8 cellular contexts compared by ENCODE assay signal in genomic region chr1:36304970-36305914, GRCh38. TPM values are rescaled to one million over a fixed set of nuclear protein-coding genes. Genes with fewer than 3 reads are reported as not detected.
DNase-seq lines count a peak whose midpoint lies in the region; ATAC-seq and TF ChIP-seq lines count a peak whose summit lies in the region.

No MANE protein-coding gene starts in this region.

- peak overlapping the region; percentile 29 for H3K27ac ChIP-seq in CD4-positive, alpha-beta T cell (ENCODE audit: low read depth, low read length)
- H3K27ac ChIP-seq in PC-9: peak overlapping the region; percentile 57
- peak overlapping the region; percentile 90 for H3K27ac ChIP-seq in colonic mucosa
- H3K27ac ChIP-seq in neutrophil: peak overlapping the region; percentile 80

- POLR2A ChIA-PET in CD4-positive, alpha-beta T cell (lab: Charles Lee): interaction anchor here (0.8 to 2.2 kb wide), 10 partner anchors 15 to 156 kb away, joined by 3 to 19 read pairs (median 7); partner anchors contain the start of genes EVA1B, STK40, THRAP3 and TRAPPC3
- POLR2A ChIA-PET in PC-9 (lab: Charles Lee; ENCODE audit: unreplicated experiment): interaction anchor here (0.6 kb wide), 2 partner anchors 19 to 61 kb away, joined by 3 to 4 read pairs; no protein-coding TSS in a partner anchor

- H3K9me3 ChIP-seq in CD4-positive, alpha-beta T cell (ENCODE audit: control insufficient read depth, low read length): no peaks in the 10 kb centered on the region
- H3K9me3 ChIP-seq in PC-9 (ENCODE audit: insufficient read depth, low read depth) (no peaks in the 10 kb centered on the region), colonic mucosa (no peaks in the 10 kb centered on the region), neutrophil (no peaks in the 10 kb centered on the region)

- CTCF ChIA-PET in CD4-positive, alpha-beta T cell (lab: Charles Lee): interaction anchor here (1.3 to 1.9 kb wide), 4 partner anchors 18 to 156 kb away, joined by 3 to 13 read pairs (median 6); partner anchors contain the start of genes EVA1B and TRAPPC3
- CTCF ChIA-PET in PC-9 (lab: Charles Lee): interaction anchor here (0.6 kb wide), 1 partner anchor 328 kb away, joined by 6 read pairs; no protein-coding TSS in a partner anchor

- peak overlapping the region; percentile 78 for H3K4me2 ChIP-seq in PC-9

- H3F3A ChIP-seq in PC-9 (ENCODE audit: insufficient read depth, low read depth): peaks cover 47% of the 10 kb centered on the region

- H3K27me3 Mint-ChIP-seq in CD4-positive, alpha-beta T cell: no peaks in the 10 kb centered on the region

- peak overlapping the region; percentile 77 for H3K4me3 Mint-ChIP-seq in CD4-positive, alpha-beta T cell

- no peak for ATAC-seq in CD4-positive, alpha-beta T cell (ENCODE audit: poor library complexity)
- no peak for ATAC-seq in HG02678 (IDR thresholded peaks at IDR 0.05; ENCODE audit: unreplicated experiment)

- no peaks in the 10 kb centered on the region for H3K9me3 Mint-ChIP-seq in CD4-positive, alpha-beta T cell

- H3K27me3 ChIP-seq in CD4-positive, alpha-beta T cell (ENCODE audit: control insufficient read depth, insufficient read depth, low read length): no peaks in the 10 kb centered on the region
- H3K27me3 ChIP-seq in PC-9 (ENCODE audit: insufficient read depth, low read depth) (no peaks in the 10 kb centered on the region), colonic mucosa (no peaks in the 10 kb centered on the region), neutrophil (no peaks in the 10 kb centered on the region)

- H3K4me1 ChIP-seq in PC-9 (replicated peaks; ENCODE audit: insufficient read depth): peaks cover 25% of the 10 kb centered on the region
- peaks cover 4% of the 10 kb centered on the region for H3K4me1 ChIP-seq in colonic mucosa
- H3K4me1 ChIP-seq in neutrophil (ENCODE audit: control insufficient read depth in 1 of 2, insufficient read depth in 1 of 2, low read depth in 1 of 2, low read length in 1 of 2): peaks cover 40 to 44% of the 10 kb centered on the region in 2 experiments

- H3K36me3 ChIP-seq in PC-9 (ENCODE audit: low read depth) (peaks cover 24% of the 10 kb centered on the region), colonic mucosa (peaks cover 11% of the 10 kb centered on the region), neutrophil (peaks cover 39% of the 10 kb centered on the region)

- no peaks in the 10 kb centered on the region for H3K9me2 ChIP-seq in PC-9 (ENCODE audit: insufficient read depth)

- peaks cover 16% of the 10 kb centered on the region for H3K4me1 Mint-ChIP-seq in CD4-positive, alpha-beta T cell (ENCODE audit: low read depth)

- intact Hi-C loops in CD4-positive, alpha-beta T cell (cut with DNase I, micrococcal nuclease): loop anchor here (5.0 kb wide), 4 partner anchors 47 to 153 kb away; no protein-coding TSS in a partner anchor
- intact Hi-C loops in PC-9 (cut with micrococcal nuclease; ENCODE audit: unreplicated experiment): loop anchor here (10.0 kb wide), 1 partner anchor 80 kb away; the partner anchor contains the start of gene STK40
- intact Hi-C loops in colonic mucosa (cut with DNase I): no loop called here

- peaks cover 53% of the 10 kb centered on the region for H3K36me3 Mint-ChIP-seq in CD4-positive, alpha-beta T cell (ENCODE audit: low read depth)

- peaks cover 19% of the 10 kb centered on the region for H3K79me2 ChIP-seq in PC-9 (ENCODE audit: low read depth)

- peak overlapping the region; percentile 64 for H3K27ac Mint-ChIP-seq in CD4-positive, alpha-beta T cell

- H4K20me1 ChIP-seq in PC-9 (ENCODE audit: insufficient read depth): no peaks in the 10 kb centered on the region

- H3K9ac ChIP-seq in colonic mucosa (ENCODE audit: low read depth in 2 of 2, low read length in 2 of 2): peak overlapping the region in 1 of 2 donors; percentile 19

- BruUV-seq in PC-9 (replicated peaks; lab: Mats Ljungman, UMichigan): TSS peak; percentile 82

- peak overlapping the region; percentile 68; the same call in 1 of the 2 replicates for H3K4me3 ChIP-seq in PC-9
- no peak overlapping the region for H3K4me3 ChIP-seq in colonic mucosa
- no peak overlapping the region for H3K4me3 ChIP-seq in neutrophil (ENCODE audit: low read depth in 1 of 2, low read length in 1 of 2)

- DNase-seq in CD4-positive, alpha-beta T cell: no peak
- DNase-seq in PC-9 (no peak), colonic mucosa (peak; percentile 27), NCI-H1092 (lab: John Stamatoyannopoulos, UW) (no peak), NK-92 (lab: John Stamatoyannopoulos, UW; ENCODE audit: unreplicated experiment) (no peak), DMS 273 (lab: John Stamatoyannopoulos, UW; ENCODE audit: unreplicated experiment) (no peak)

- TF ChIP-seq CTCF in CD4-positive, alpha-beta T cell (IDR thresholded peaks at IDR 0.05): no peak
- TF ChIP-seq CTCF in PC-9 (conservative IDR thresholded peaks at IDR 0.05) (no peak), colonic mucosa (IDR thresholded peaks at IDR 0.05) (no peak), neutrophil (IDR thresholded peaks at IDR 0.05) (no peak)

- no peak overlapping the region for H2AFZ ChIP-seq in PC-9

RNA-seq across cellular contexts. Expression of gene SH3D21, which starts 0.9 kb away (rescaled TPM):
- 1 to 10 TPM; 1.9 to 2.6 TPM for total RNA-seq in CD4-positive, alpha-beta T cell
- total RNA-seq in PC-9 (2021): 18.3 and 25.9 TPM in 2 replicates
- 10 to 100 TPM in 1 of 2 donors, 1 to 10 TPM in 1; 7.4 to 22.8 TPM for total RNA-seq in colonic mucosa

RNA-seq across cellular contexts. Expression of gene EVA1B, which starts 18.2 kb away (rescaled TPM):
- 1 to 10 TPM; 1.5 to 1.8 TPM for total RNA-seq in CD4-positive, alpha-beta T cell
- total RNA-seq in PC-9 (2021) (12.4 and 20.5 TPM in 2 replicates), colonic mucosa (1 to 10 TPM; 5.3 to 8.7 TPM)

Comparison
In these comparisons a context has a peak if more than half of its experiments do, and no peak if none do; other contexts are left out.
1. H3K27ac ChIP-seq: peak in every context shown above with its lines; median percentile 90 in colonic mucosa; 80 in neutrophil; 57 in PC-9; 29 in CD4-positive, alpha-beta T cell.